In the genomic region with DNA sequence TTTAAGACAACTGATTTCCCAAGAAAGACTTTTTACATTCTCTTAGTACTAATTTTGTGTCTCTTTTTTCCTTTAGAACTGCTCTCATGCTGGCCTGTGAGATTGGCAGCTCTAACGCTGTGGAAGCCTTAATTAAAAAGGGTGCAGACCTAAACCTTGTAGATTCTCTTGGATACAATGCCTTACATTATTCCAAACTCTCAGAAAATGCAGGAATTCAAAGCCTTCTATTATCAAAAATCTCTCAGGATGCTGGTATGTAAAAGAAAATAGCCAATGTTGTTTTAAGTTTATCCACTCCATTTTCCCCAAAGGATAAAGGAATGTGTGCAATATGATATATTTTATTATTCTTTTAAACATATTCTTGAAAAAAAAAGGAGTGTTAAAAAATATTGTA, we compare ENCODE assay signal across 27 cellular contexts. TPM values are rescaled to one million over a fixed set of nuclear protein-coding genes. Genes with fewer than 3 reads are reported as not detected.
"Had no signal": no experiment of that assay in that cellular context is flagged by ENCODE, and none has a peak within 500 bp of the region (broad histone marks: within the 10 kb centered on the region; RNA-seq: fewer than 3 reads in every experiment).

No MANE protein-coding gene starts in this region.

- H3K4me1 ChIP-seq: breast epithelium, esophagus muscularis mucosa, heart left ventricle, lower lobe of right lung, spleen had no signal

- H3K4me3 Mint-ChIP-seq: activated CD8-positive, alpha-beta T cell treated with anti-CD3 and anti-CD28 coated beads, Interleukin-2, amount 10 ng/mL, durations not matched to agents 7 days and 5 days; activated naive CD4-positive, alpha-beta T cell treated with anti-CD3 and anti-CD28 coated beads, Interleukin-2, amount 50 U/mL, for 24 hours; activated T-helper 1 cell treated with anti-CD3 and anti-CD28 coated beads, Interleukin-12 subunit alpha, Interleukin-12 subunit beta, Interleukin-2, Interleukin-4 antibody, amounts not matched to agents 30 ng/mL and 10 ng/mL and 1 ng/mL, durations not matched to agents 14 hours and 24 hours and 36 hours; central memory CD8-positive, alpha-beta T cell; naive thymus-derived CD4-positive, alpha-beta T cell; neural crest cell; type B pancreatic cell had no signal

- H3K9me3 ChIP-seq: ascending aorta, breast epithelium, esophagus muscularis mucosa, heart left ventricle, lower lobe of right lung, spleen, thoracic aorta had no signal

- DNase-seq: activated CD4-positive, alpha-beta T cell treated with anti-CD3 and anti-CD28 coated beads, Interleukin-2, amount 50 U/mL, for 1 hour; activated CD4-positive, CD25-positive, alpha-beta regulatory T cell treated with anti-CD3 and anti-CD28 coated beads, Interleukin-2, amount 50 U/mL, for 72 hours; activated CD8-positive, alpha-beta T cell treated with anti-CD3 and anti-CD28 coated beads, Interleukin-2, amount 10 ng/mL, durations not matched to agents 7 days and 5 days; activated gamma-delta T cell; heart left ventricle; lower lobe of right lung; naive thymus-derived CD4-positive, alpha-beta T cell; retina; spleen; stimulated activated CD4-positive, alpha-beta T cell treated with anti-CD3 and anti-CD28 coated beads, Interleukin-4, amount 100 ng/mL, for 24 hours; stimulated activated naive CD4-positive, alpha-beta T cell treated with Interleukin-2 at 50 U/mL for 16 hours; T-helper 1 cell; WERI-Rb-1 had no signal

- H3K4me1 Mint-ChIP-seq: activated naive CD4-positive, alpha-beta T cell treated with anti-CD3 and anti-CD28 coated beads, Interleukin-2, amount 50 U/mL, for 24 hours; central memory CD8-positive, alpha-beta T cell; naive thymus-derived CD4-positive, alpha-beta T cell had no signal

- H3K36me3 ChIP-seq: breast epithelium had no signal

- H3K4me3 ChIP-seq: ascending aorta, breast epithelium, coronary artery, esophagus muscularis mucosa, heart left ventricle, lower lobe of right lung, spleen, thoracic aorta had no signal

- H3K27me3 Mint-ChIP-seq: activated naive CD4-positive, alpha-beta T cell treated with anti-CD3 and anti-CD28 coated beads, Interleukin-2, amount 50 U/mL, for 24 hours; progenitor cell of endocrine pancreas; type B pancreatic cell had no signal

- ATAC-seq: activated CD8-positive, alpha-beta T cell treated with anti-CD3 and anti-CD28 coated beads, Interleukin-2, amount 10 ng/mL, durations not matched to agents 7 days and 5 days; heart left ventricle; left lobe of liver; lower lobe of right lung; naive thymus-derived CD4-positive, alpha-beta T cell had no signal

- H3K36me3 Mint-ChIP-seq: activated naive CD4-positive, alpha-beta T cell treated with anti-CD3 and anti-CD28 coated beads, Interleukin-2, amount 50 U/mL, for 24 hours; naive thymus-derived CD4-positive, alpha-beta T cell had no signal

- H3K9me3 Mint-ChIP-seq: activated naive CD4-positive, alpha-beta T cell treated with anti-CD3 and anti-CD28 coated beads, Interleukin-2, amount 50 U/mL, for 24 hours; activated T-helper 1 cell treated with anti-CD3 and anti-CD28 coated beads, Interleukin-12 subunit alpha, Interleukin-12 subunit beta, Interleukin-2, Interleukin-4 antibody, amounts not matched to agents 30 ng/mL and 10 ng/mL and 1 ng/mL, durations not matched to agents 14 hours and 24 hours and 36 hours; central memory CD8-positive, alpha-beta T cell; naive thymus-derived CD4-positive, alpha-beta T cell; neural crest cell; type B pancreatic cell had no signal

- H3K27me3 ChIP-seq: ascending aorta, breast epithelium, esophagus muscularis mucosa, heart left ventricle, spleen had no signal

- H3K27ac Mint-ChIP-seq: activated CD8-positive, alpha-beta T cell treated with anti-CD3 and anti-CD28 coated beads, Interleukin-2, amount 10 ng/mL, durations not matched to agents 7 days and 5 days; activated naive CD4-positive, alpha-beta T cell treated with anti-CD3 and anti-CD28 coated beads, Interleukin-2, amount 50 U/mL, for 24 hours; activated T-helper 1 cell treated with anti-CD3 and anti-CD28 coated beads, Interleukin-12 subunit alpha, Interleukin-12 subunit beta, Interleukin-2, Interleukin-4 antibody, amounts not matched to agents 30 ng/mL and 10 ng/mL and 1 ng/mL, durations not matched to agents 14 hours and 24 hours and 36 hours; naive thymus-derived CD4-positive, alpha-beta T cell; progenitor cell of endocrine pancreas; type B pancreatic cell had no signal

RNA-seq across cellular contexts. Expression of gene TTC23L, which starts 27.3 kb away (rescaled TPM):
- total RNA-seq: activated CD8-positive, alpha-beta T cell treated with anti-CD3 and anti-CD28 coated beads, Interleukin-2, amount 10 ng/mL, durations not matched to agents 7 days and 5 days; activated T-helper 1 cell treated with anti-CD3 and anti-CD28 coated beads, Interleukin-12 subunit alpha, Interleukin-12 subunit beta, Interleukin-2, Interleukin-4 antibody, amounts not matched to agents 30 ng/mL and 10 ng/mL and 1 ng/mL, durations not matched to agents 14 hours and 24 hours and 36 hours; ascending aorta; esophagus muscularis mucosa; left lobe of liver; mesenteric fat pad; omental fat pad had no signal
